21 cellular contexts compared by ENCODE assay signal in genomic region chr2:208937521-208937920, GRCh38.
"Had no signal": no experiment of that assay in that cellular context is flagged by ENCODE, and none has a peak within 500 bp of the region (broad histone marks: within the 10 kb centered on the region; RNA-seq: fewer than 3 reads in every experiment).

No MANE protein-coding gene starts in this region.

- H3K27me3 Mint-ChIP-seq: naive B cell; natural killer cell treated with Interleukin-12 subunit alpha and Interleukin-12 subunit beta and Interleukin-15 and Interleukin-18, amount 100 ng/mL, for 72 hours had no signal

- H3K4me3 ChIP-seq: dorsolateral prefrontal cortex, heart left ventricle, hepatocyte, mucosa of descending colon, prostate gland, right atrium auricular region, stomach, thyroid gland, vagina had no signal

- H3K4me1 ChIP-seq: heart left ventricle, prostate gland, right atrium auricular region, stomach, thyroid gland, vagina had no signal

- H3K4me2 ChIP-seq: hepatocyte had no signal

- H3K27ac Mint-ChIP-seq: mesothelial cell of epicardium; naive B cell; natural killer cell treated with Interleukin-12 subunit alpha and Interleukin-12 subunit beta and Interleukin-15 and Interleukin-18, amount 100 ng/mL, for 72 hours; stimulated activated effector memory CD8-positive, alpha-beta T cell treated with anti-CD3 and anti-CD28 coated beads, Interleukin-12 subunit alpha, Interleukin-12 subunit beta, amount 100 ng/mL, for 72 hours had no signal

- H2AFZ ChIP-seq: hepatocyte had no signal

- H3K4me1 Mint-ChIP-seq: naive B cell; neural crest cell; stimulated activated effector memory CD8-positive, alpha-beta T cell treated with anti-CD3 and anti-CD28 coated beads, Interleukin-12 subunit alpha, Interleukin-12 subunit beta, amount 100 ng/mL, for 72 hours had no signal

- H3K79me2 ChIP-seq: hepatocyte had no signal

- H3K36me3 ChIP-seq: heart left ventricle, prostate gland, right atrium auricular region, stomach, thyroid gland, vagina had no signal

- H3K27ac ChIP-seq: dorsolateral prefrontal cortex, heart left ventricle, hepatocyte, prostate gland, right atrium auricular region, stomach, thyroid gland, vagina had no signal

- H3K9me3 Mint-ChIP-seq: mesothelial cell of epicardium, neural crest cell had no signal

- H3K4me3 Mint-ChIP-seq: mesothelial cell of epicardium; naive B cell; natural killer cell treated with Interleukin-12 subunit alpha and Interleukin-12 subunit beta and Interleukin-15 and Interleukin-18, amount 100 ng/mL, for 72 hours; neural crest cell; stimulated activated effector memory CD8-positive, alpha-beta T cell treated with anti-CD3 and anti-CD28 coated beads, Interleukin-12 subunit alpha, Interleukin-12 subunit beta, amount 100 ng/mL, for 72 hours had no signal

- H3K9me3 ChIP-seq: heart left ventricle, mucosa of descending colon, prostate gland, right atrium auricular region, stomach, thyroid gland, vagina had no signal

- H3K36me3 Mint-ChIP-seq: mesothelial cell of epicardium; naive B cell; natural killer cell treated with Interleukin-12 subunit alpha and Interleukin-12 subunit beta and Interleukin-15 and Interleukin-18, amount 100 ng/mL, for 72 hours; stimulated activated effector memory CD8-positive, alpha-beta T cell treated with anti-CD3 and anti-CD28 coated beads, Interleukin-12 subunit alpha, Interleukin-12 subunit beta, amount 100 ng/mL, for 72 hours had no signal

- DNase-seq: dorsolateral prefrontal cortex; effector CD4-positive, alpha-beta T cell; heart left ventricle; kidney; mesenchymal stem cell; mucosa of descending colon; naive B cell; stimulated activated CD4-positive, alpha-beta T cell treated with anti-CD3 and anti-CD28 coated beads, Interleukin-2, amount 100 ng/mL, for 24 hours; stimulated activated CD4-positive, alpha-beta T cell treated with anti-CD3 and anti-CD28 coated beads, Interleukin-4, amount 100 ng/mL, for 24 hours; stimulated activated naive CD4-positive, alpha-beta T cell treated with Interleukin-2 at 50 U/mL for 16 hours; stomach; thyroid gland; trophoblast cell had no signal

- H3K27me3 ChIP-seq: heart left ventricle, hepatocyte, right atrium auricular region, stomach, thyroid gland, vagina had no signal
